ENCODE assay signal across 9 cellular contexts in the genomic region with DNA sequence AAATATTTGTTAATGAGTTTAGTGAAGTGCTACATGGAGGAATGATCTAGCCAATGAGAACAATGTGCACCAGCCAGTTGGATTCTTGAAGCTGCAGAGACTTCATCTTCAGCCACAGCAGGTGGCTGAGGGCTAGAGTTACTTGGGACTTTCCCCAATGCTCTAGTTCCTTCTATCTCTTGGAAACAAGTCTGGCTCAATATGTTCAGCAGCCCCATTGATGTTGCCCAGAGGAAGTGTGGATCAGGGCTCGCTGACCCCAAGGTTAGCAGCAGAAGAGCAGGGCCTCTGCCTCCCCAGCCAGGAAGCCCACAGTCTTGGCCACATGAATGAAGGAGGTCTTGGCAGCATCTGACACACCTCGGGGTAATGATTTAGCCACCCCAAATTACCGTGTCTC.
A peak's percentile ranks its signal among the peaks of the same experiment; 100 is the strongest.
DNase-seq lines count a peak whose midpoint lies in the region; ATAC-seq and TF ChIP-seq lines count a peak whose summit lies in the region.
"Had no signal": no experiment of that assay in that cellular context is flagged by ENCODE, and none has a peak within 500 bp of the region (broad histone marks: within the 10 kb centered on the region; RNA-seq: fewer than 3 reads in every experiment).

No MANE protein-coding gene starts in this region.

- no peaks in the 10 kb centered on the region for H3K36me3 ChIP-seq in Caco-2 (ENCODE audit: control insufficient read depth, insufficient read depth, low read length)

- DNase-seq in GM10248 (ENCODE audit: extremely low spot score) (peak; percentile 63), HEK293T (ENCODE audit: extremely low spot score) (no peak), Caco-2 (no peak), D341Med (ENCODE audit: low spot score) (no peak), NCI-H1417 treated with DMSO at 0.1 percent for 48 hours (lab: John Stamatoyannopoulos, UW) (no peak)
- no peak for DNase-seq in central memory CD8-positive, alpha-beta T cell (ENCODE audit: low spot score in 2 of 2)
- DNase-seq: stimulated activated CD4-positive, alpha-beta T cell treated with anti-CD3 and anti-CD28 coated beads, Interleukin-12 subunit alpha, Interleukin-12 subunit beta, amount 100 ng/mL, for 4 hours had no signal

- CTCF ChIA-PET in GM10248 (lab: Yijun Ruan, JAX) (interaction anchor here (0.8 to 14.5 kb wide), 11 partner anchors 9 to 282 kb away, joined by 3 to 189 read pairs (median 6); no protein-coding TSS in a partner anchor), HEK293T (lab: Yijun Ruan, JAX) (interaction anchor here (2.3 kb wide), 1 partner anchor 16 kb away, joined by 6 read pairs; no protein-coding TSS in a partner anchor), Caco-2 (lab: Charles Lee) (no interaction called here)

- no peaks in the 10 kb centered on the region for H3K9me3 Mint-ChIP-seq in central memory CD8-positive, alpha-beta T cell
- H3K9me3 Mint-ChIP-seq in Caco-2 (ENCODE audit: unreplicated experiment), result no peaks in the 10 kb centered on the region

- intact Hi-C loops in Caco-2 (cut with micrococcal nuclease; ENCODE audit: unreplicated experiment), result no loop called here

- ATAC-seq in GM19372 (IDR thresholded peaks at IDR 0.05; ENCODE audit: low read depth, unreplicated experiment) (peak; percentile 48), HG03159 (IDR thresholded peaks at IDR 0.05; ENCODE audit: unreplicated experiment) (peak; percentile 47)
- ATAC-seq in central memory CD8-positive, alpha-beta T cell (replicated peaks; ENCODE audit: extremely low read depth, poor library complexity, severe bottlenecking), result no peak

- no peaks in the 10 kb centered on the region for H3K27me3 ChIP-seq in Caco-2 (replicated peaks; ENCODE audit: control insufficient read depth, insufficient read depth, low read length)

- peak overlapping the region; percentile 51 for H3K4me3 Mint-ChIP-seq in central memory CD8-positive, alpha-beta T cell
- no peak overlapping the region for H3K4me3 Mint-ChIP-seq in Caco-2 (ENCODE audit: unreplicated experiment)

- H3K4me1 Mint-ChIP-seq in central memory CD8-positive, alpha-beta T cell, result peaks cover 6% of the 10 kb centered on the region
- no peaks in the 10 kb centered on the region for H3K4me1 Mint-ChIP-seq in Caco-2 (ENCODE audit: low read depth, unreplicated experiment)

- TF ChIP-seq CTCF in GM10248 (IDR thresholded peaks at IDR 0.05; ENCODE audit: control extremely low read depth, extremely low read depth, low read depth, missing control alignments) (no peak), Caco-2 (IDR thresholded peaks at IDR 0.05; ENCODE audit: insufficient read depth in 1 of 2, low read depth in 1 of 2, low read length in 1 of 2, severe bottlenecking in 1 of 2, unreplicated experiment in 1 of 2) (no peak)

- H3K27me3 Mint-ChIP-seq in central memory CD8-positive, alpha-beta T cell, result peaks cover 7% of the 10 kb centered on the region
- H3K27me3 Mint-ChIP-seq in Caco-2 (ENCODE audit: insufficient read depth, unreplicated experiment), result peaks cover 8% of the 10 kb centered on the region

- BruUV-seq in Caco-2 (replicated peaks; lab: Mats Ljungman, UMichigan), result no TSS peak

- H3K9me3 ChIP-seq in Caco-2, result no peaks in the 10 kb centered on the region

- H3K36me3 Mint-ChIP-seq in central memory CD8-positive, alpha-beta T cell (ENCODE audit: insufficient read depth), result no peaks in the 10 kb centered on the region
- no peaks in the 10 kb centered on the region for H3K36me3 Mint-ChIP-seq in Caco-2 (ENCODE audit: insufficient read depth, unreplicated experiment)

- no peaks in the 10 kb centered on the region for H3K4me1 ChIP-seq in Caco-2

- no peak overlapping the region for H3K4me3 ChIP-seq in Caco-2 (ENCODE audit: low read depth, low read length)

- no peak overlapping the region for H3K27ac Mint-ChIP-seq in central memory CD8-positive, alpha-beta T cell (ENCODE audit: low read depth)
- no peak overlapping the region for H3K27ac Mint-ChIP-seq in Caco-2 (ENCODE audit: unreplicated experiment)

- POLR2A ChIA-PET in GM10248 (lab: Yijun Ruan, JAX), result no interaction called here
- POLR2A ChIA-PET in HEK293T (lab: Yijun Ruan, JAX), result no interaction called here
- POLR2A ChIA-PET in Caco-2 (lab: Charles Lee), result no interaction called here

TF ChIP-seq in HEK293T, 16 proteins besides CTCF, POLR2A, EP300 and RAD21:
- no peak for TF ChIP-seq ZNF384 (IDR thresholded peaks at IDR 0.05)
- TF ChIP-seq SP1 (IDR thresholded peaks at IDR 0.05), result no peak
- TF ChIP-seq, protein P1, sequence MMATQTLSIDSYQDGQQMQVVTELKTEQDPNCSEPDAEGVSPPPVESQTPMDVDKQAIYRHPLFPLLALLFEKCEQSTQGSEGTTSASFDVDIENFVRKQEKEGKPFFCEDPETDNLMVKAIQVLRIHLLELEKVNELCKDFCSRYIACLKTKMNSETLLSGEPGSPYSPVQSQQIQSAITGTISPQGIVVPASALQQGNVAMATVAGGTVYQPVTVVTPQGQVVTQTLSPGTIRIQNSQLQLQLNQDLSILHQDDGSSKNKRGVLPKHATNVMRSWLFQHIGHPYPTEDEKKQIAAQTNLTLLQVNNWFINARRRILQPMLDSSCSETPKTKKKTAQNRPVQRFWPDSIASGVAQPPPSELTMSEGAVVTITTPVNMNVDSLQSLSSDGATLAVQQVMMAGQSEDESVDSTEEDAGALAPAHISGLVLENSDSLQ (IDR thresholded peaks at IDR 0.05), result no peak
- TF ChIP-seq ELF4 (IDR thresholded peaks at IDR 0.05), result no peak
- no peak for TF ChIP-seq FOXK2 (IDR thresholded peaks at IDR 0.05)
